ENCODE assay signal across 1 cellular context in the genomic region with DNA sequence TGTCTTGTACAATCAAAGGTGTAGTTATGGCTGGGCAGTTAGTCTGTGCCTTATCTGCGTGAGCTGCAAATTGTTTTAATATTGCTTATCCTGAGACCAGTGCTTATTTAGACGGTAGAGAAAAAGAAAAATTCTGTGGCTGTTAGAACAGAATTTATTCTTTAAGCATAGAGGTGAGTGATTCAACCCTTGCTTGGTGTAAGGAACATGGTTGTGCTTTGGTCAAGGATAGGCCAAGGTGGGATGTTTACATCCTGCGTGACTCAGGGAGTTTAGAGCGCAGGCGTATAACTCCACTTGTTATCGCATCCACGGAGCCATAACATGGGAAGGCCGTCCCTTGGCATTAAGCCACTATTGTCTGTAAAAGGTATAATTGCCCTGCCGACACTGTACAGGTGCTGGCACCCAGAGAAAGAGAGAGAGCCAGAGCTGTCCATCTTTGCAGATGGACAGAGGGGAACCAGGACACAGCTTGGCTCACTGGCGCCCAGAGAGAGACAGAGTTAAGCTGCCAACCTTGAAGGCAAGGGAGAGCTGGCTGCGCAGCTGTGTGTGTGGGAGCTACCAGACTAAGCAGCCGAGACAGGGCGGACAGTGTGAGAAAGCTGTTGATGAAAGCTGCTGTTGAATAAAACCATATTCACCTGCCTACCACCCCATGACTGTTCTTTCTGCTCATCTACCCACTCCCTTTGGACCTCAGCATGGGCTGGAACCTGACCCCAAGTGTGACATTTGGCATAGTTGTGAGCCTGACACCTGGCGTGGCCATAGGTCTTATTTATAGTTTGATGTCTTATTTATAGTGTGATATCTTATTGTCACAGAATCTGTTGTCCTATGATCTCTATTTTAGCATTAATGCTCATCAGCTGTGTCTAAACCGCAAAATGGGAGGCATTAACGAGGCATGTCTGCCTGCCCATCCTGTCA.
TF ChIP-seq lines count a peak whose summit lies in the region.

No MANE protein-coding gene starts in this region.

TF ChIP-seq in K562, 482 proteins besides CTCF, POLR2A, EP300 and RAD21 (continued from another document and continues in another):
- TF ChIP-seq, protein P1, sequence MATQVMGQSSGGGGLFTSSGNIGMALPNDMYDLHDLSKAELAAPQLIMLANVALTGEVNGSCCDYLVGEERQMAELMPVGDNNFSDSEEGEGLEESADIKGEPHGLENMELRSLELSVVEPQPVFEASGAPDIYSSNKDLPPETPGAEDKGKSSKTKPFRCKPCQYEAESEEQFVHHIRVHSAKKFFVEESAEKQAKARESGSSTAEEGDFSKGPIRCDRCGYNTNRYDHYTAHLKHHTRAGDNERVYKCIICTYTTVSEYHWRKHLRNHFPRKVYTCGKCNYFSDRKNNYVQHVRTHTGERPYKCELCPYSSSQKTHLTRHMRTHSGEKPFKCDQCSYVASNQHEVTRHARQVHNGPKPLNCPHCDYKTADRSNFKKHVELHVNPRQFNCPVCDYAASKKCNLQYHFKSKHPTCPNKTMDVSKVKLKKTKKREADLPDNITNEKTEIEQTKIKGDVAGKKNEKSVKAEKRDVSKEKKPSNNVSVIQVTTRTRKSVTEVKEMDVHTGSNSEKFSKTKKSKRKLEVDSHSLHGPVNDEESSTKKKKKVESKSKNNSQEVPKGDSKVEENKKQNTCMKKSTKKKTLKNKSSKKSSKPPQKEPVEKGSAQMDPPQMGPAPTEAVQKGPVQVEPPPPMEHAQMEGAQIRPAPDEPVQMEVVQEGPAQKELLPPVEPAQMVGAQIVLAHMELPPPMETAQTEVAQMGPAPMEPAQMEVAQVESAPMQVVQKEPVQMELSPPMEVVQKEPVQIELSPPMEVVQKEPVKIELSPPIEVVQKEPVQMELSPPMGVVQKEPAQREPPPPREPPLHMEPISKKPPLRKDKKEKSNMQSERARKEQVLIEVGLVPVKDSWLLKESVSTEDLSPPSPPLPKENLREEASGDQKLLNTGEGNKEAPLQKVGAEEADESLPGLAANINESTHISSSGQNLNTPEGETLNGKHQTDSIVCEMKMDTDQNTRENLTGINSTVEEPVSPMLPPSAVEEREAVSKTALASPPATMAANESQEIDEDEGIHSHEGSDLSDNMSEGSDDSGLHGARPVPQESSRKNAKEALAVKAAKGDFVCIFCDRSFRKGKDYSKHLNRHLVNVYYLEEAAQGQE (CRISPR knock-in tag; IDR thresholded peaks at IDR 0.05; ENCODE audit: low read depth), result 0 out of 2 replicates have a peak, but pooled peaks have one; percentile 66
- TF ChIP-seq BACH1 (tag; IDR thresholded peaks at IDR 0.05) (peak; percentile 97), ZNF316 (IDR thresholded peaks at IDR 0.05) (peak; percentile 50), NFE2L1 (tag; IDR thresholded peaks at IDR 0.05; ENCODE audit: borderline replicate concordance, low read depth) (peak; percentile 81), PHTF2 (CRISPR knock-in tag; IDR thresholded peaks at IDR 0.05) (peak; percentile 30; the same call in 1 of the 2 replicates), NFXL1 (CRISPR knock-in tag; IDR thresholded peaks at IDR 0.05) (peak; percentile 95), IFI16 (CRISPR knock-in tag; IDR thresholded peaks at IDR 0.05) (peak; percentile 89), CTBP1 (IDR thresholded peaks at IDR 0.05; ENCODE audit: borderline replicate concordance) (no peak), ZNF197 (CRISPR knock-in tag; IDR thresholded peaks at IDR 0.05; ENCODE audit: low read depth) (peak; percentile 98), ZNF583 (CRISPR knock-in tag; IDR thresholded peaks at IDR 0.05) (peak; percentile 98), NR2C2 (CRISPR knock-in tag; IDR thresholded peaks at IDR 0.05) (no peak), NR2C2 (tag; IDR thresholded peaks at IDR 0.05) (peak; percentile 31; the same call in 1 of the 2 replicates), HSF4 (CRISPR knock-in tag; IDR thresholded peaks at IDR 0.05; ENCODE audit: borderline replicate concordance) (peak; percentile 96; the same call in 1 of the 2 replicates), ZNF668 (CRISPR knock-in tag; IDR thresholded peaks at IDR 0.05) (peak; percentile 98), ZNF212 (CRISPR knock-in tag; IDR thresholded peaks at IDR 0.05) (peak; percentile 94), E2F3 (CRISPR knock-in tag; IDR thresholded peaks at IDR 0.05) (peak; percentile 87)
- TF ChIP-seq, protein P2, sequence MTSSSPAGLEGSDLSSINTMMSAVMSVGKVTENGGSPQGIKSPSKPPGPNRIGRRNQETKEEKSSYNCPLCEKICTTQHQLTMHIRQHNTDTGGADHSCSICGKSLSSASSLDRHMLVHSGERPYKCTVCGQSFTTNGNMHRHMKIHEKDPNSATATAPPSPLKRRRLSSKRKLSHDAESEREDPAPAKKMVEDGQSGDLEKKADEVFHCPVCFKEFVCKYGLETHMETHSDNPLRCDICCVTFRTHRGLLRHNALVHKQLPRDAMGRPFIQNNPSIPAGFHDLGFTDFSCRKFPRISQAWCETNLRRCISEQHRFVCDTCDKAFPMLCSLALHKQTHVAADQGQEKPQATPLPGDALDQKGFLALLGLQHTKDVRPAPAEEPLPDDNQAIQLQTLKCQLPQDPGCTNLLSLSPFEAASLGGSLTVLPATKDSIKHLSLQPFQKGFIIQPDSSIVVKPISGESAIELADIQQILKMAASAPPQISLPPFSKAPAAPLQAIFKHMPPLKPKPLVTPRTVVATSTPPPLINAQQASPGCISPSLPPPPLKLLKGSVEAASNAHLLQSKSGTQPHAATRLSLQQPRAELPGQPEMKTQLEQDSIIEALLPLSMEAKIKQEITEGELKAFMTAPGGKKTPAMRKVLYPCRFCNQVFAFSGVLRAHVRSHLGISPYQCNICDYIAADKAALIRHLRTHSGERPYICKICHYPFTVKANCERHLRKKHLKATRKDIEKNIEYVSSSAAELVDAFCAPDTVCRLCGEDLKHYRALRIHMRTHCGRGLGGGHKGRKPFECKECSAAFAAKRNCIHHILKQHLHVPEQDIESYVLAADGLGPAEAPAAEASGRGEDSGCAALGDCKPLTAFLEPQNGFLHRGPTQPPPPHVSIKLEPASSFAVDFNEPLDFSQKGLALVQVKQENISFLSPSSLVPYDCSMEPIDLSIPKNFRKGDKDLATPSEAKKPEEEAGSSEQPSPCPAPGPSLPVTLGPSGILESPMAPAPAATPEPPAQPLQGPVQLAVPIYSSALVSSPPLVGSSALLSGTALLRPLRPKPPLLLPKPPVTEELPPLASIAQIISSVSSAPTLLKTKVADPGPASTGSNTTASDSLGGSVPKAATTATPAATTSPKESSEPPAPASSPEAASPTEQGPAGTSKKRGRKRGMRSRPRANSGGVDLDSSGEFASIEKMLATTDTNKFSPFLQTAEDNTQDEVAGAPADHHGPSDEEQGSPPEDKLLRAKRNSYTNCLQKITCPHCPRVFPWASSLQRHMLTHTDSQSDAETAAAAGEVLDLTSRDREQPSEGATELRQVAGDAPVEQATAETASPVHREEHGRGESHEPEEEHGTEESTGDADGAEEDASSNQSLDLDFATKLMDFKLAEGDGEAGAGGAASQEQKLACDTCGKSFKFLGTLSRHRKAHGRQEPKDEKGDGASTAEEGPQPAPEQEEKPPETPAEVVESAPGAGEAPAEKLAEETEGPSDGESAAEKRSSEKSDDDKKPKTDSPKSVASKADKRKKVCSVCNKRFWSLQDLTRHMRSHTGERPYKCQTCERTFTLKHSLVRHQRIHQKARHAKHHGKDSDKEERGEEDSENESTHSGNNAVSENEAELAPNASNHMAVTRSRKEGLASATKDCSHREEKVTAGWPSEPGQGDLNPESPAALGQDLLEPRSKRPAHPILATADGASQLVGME (CRISPR knock-in tag; IDR thresholded peaks at IDR 0.05), result peak; percentile 96
- TF ChIP-seq, protein P3, sequence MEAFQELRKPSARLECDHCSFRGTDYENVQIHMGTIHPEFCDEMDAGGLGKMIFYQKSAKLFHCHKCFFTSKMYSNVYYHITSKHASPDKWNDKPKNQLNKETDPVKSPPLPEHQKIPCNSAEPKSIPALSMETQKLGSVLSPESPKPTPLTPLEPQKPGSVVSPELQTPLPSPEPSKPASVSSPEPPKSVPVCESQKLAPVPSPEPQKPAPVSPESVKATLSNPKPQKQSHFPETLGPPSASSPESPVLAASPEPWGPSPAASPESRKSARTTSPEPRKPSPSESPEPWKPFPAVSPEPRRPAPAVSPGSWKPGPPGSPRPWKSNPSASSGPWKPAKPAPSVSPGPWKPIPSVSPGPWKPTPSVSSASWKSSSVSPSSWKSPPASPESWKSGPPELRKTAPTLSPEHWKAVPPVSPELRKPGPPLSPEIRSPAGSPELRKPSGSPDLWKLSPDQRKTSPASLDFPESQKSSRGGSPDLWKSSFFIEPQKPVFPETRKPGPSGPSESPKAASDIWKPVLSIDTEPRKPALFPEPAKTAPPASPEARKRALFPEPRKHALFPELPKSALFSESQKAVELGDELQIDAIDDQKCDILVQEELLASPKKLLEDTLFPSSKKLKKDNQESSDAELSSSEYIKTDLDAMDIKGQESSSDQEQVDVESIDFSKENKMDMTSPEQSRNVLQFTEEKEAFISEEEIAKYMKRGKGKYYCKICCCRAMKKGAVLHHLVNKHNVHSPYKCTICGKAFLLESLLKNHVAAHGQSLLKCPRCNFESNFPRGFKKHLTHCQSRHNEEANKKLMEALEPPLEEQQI (IDR thresholded peaks at IDR 0.05), result no peak
- TF ChIP-seq, protein P4, sequence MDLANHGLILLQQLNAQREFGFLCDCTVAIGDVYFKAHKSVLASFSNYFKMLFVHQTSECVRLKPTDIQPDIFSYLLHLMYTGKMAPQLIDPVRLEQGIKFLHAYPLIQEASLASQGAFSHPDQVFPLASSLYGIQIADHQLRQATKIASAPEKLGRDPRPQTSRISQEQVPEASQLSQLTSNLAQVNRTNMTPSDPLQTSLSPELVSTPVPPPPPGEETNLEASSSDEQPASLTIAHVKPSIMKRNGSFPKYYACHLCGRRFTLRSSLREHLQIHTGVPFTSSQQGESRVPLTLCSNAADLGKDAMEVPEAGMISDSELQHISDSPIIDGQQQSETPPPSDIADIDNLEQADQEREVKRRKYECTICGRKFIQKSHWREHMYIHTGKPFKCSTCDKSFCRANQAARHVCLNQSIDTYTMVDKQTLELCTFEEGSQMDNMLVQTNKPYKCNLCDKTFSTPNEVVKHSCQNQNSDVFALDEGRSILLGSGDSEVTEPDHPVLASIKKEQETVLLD (IDR thresholded peaks at IDR 0.05), result no peak; the same call in 1 of the 2 replicates
- TF ChIP-seq, protein P5, sequence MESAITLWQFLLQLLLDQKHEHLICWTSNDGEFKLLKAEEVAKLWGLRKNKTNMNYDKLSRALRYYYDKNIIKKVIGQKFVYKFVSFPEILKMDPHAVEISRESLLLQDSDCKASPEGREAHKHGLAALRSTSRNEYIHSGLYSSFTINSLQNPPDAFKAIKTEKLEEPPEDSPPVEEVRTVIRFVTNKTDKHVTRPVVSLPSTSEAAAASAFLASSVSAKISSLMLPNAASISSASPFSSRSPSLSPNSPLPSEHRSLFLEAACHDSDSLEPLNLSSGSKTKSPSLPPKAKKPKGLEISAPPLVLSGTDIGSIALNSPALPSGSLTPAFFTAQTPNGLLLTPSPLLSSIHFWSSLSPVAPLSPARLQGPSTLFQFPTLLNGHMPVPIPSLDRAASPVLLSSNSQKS (CRISPR knock-in tag; IDR thresholded peaks at IDR 0.05), result peak; percentile 93; the same call in 1 of the 2 replicates
- TF ChIP-seq, protein P6, sequence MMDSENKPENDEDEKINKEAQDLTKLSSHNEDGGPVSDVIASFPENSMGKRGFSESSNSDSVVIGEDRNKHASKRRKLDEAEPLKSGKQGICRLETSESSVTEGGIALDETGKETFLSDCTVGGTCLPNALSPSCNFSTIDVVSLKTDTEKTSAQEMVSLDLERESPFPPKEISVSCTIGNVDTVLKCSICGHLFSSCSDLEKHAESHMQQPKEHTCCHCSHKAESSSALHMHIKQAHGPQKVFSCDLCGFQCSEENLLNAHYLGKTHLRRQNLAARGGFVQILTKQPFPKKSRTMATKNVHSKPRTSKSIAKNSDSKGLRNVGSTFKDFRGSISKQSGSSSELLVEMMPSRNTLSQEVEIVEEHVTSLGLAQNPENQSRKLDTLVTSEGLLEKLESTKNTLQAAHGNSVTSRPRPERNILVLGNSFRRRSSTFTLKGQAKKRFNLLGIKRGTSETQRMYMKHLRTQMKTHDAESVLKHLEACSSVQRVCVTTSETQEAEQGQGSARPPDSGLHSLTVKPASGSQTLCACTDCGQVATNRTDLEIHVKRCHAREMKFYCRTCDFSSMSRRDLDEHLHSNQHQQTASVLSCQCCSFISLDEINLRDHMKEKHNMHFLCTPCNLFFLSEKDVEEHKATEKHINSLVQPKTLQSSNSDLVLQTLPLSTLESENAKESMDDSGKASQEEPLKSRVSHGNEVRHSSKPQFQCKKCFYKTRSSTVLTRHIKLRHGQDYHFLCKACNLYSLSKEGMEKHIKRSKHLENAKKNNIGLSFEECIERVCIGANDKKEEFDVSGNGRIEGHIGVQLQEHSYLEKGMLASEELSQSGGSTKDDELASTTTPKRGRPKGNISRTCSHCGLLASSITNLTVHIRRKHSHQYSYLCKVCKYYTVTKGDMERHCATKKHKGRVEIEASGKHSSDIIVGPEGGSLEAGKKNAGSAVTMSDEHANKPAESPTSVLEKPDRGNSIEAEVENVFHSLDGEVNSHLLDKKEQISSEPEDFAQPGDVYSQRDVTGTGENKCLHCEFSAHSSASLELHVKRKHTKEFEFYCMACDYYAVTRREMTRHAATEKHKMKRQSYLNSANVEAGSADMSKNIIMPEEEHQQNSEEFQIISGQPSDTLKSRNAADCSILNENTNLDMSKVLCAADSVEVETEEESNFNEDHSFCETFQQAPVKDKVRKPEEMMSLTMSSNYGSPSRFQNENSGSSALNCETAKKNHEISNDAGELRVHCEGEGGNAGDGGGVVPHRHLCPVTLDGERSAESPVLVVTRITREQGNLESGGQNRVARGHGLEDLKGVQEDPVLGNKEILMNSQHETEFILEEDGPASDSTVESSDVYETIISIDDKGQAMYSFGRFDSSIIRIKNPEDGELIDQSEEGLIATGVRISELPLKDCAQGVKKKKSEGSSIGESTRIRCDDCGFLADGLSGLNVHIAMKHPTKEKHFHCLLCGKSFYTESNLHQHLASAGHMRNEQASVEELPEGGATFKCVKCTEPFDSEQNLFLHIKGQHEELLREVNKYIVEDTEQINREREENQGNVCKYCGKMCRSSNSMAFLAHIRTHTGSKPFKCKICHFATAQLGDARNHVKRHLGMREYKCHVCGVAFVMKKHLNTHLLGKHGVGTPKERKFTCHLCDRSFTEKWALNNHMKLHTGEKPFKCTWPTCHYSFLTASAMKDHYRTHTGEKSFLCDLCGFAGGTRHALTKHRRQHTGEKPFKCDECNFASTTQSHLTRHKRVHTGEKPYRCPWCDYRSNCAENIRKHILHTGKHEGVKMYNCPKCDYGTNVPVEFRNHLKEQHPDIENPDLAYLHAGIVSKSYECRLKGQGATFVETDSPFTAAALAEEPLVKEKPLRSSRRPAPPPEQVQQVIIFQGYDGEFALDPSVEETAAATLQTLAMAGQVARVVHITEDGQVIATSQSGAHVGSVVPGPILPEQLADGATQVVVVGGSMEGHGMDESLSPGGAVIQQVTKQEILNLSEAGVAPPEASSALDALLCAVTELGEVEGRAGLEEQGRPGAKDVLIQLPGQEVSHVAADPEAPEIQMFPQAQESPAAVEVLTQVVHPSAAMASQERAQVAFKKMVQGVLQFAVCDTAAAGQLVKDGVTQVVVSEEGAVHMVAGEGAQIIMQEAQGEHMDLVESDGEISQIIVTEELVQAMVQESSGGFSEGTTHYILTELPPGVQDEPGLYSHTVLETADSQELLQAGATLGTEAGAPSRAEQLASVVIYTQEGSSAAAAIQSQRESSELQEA (IDR thresholded peaks at IDR 0.05; ENCODE audit: low read depth), result no peak
